In the genomic region with DNA sequence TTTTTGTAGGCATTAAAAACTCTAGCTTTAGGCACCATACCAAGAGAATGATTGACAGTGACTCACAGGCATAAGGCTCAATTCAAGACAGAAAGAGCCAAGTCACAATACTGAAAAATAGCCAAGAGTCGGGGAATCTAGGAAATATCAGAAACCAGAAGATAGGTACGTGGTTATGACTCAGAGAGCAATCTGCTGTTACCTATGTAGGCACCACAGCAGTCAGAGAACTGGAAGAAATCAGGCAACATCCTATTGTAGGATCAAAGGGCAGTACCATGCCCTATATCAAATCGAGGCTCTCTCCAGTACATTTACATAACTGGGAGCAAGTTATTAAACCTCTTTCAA, we compare ENCODE assay signal across 21 cellular contexts. TPM values are rescaled to one million over a fixed set of nuclear protein-coding genes. Genes with fewer than 3 reads are reported as not detected.
A peak's percentile ranks its signal among the peaks of the same experiment; 100 is the strongest.
DNase-seq lines count a peak whose midpoint lies in the region; ATAC-seq and TF ChIP-seq lines count a peak whose summit lies in the region.
"Had no signal": no experiment of that assay in that cellular context is flagged by ENCODE, and none has a peak within 500 bp of the region (broad histone marks: within the 10 kb centered on the region; RNA-seq: fewer than 3 reads in every experiment).

No MANE protein-coding gene starts in this region.

- WGBS in right lobe of liver (ENCODE audit: insufficient coverage, low coverage, low lambda C conversion rate, missing lambda C conversion rate): 63% methylated on average over 3 of the region's 3 CpGs

- TF ChIP-seq POLR2A in right lobe of liver (IDR thresholded peaks at IDR 0.05): no peak

- H3K9me3 ChIP-seq in right lobe of liver: no peaks in the 10 kb centered on the region
- H3K9me3 ChIP-seq: body of pancreas, left lung, thyroid gland had no signal

- H3K27ac Mint-ChIP-seq in activated CD4-positive, alpha-beta T cell treated with anti-CD3 and anti-CD28 coated beads, Interleukin-2, amount 10 ng/mL, durations not matched to agents 24 days and 14 days: no peak overlapping the region
- H3K27ac Mint-ChIP-seq in activated CD4-positive, alpha-beta T cell treated with anti-CD3 and anti-CD28 coated beads, Interleukin-2, amount 10 ng/mL, durations not matched to agents 7 days and 5 days: no peak overlapping the region
- no peak overlapping the region for H3K27ac Mint-ChIP-seq in stimulated activated naive CD8-positive, alpha-beta T cell treated with anti-CD3 and anti-CD28 coated beads, Interleukin-15, amount 100 ng/mL, for 72 hours

- H3K27me3 ChIP-seq in right lobe of liver: no peaks in the 10 kb centered on the region
- H3K27me3 ChIP-seq: body of pancreas, dorsolateral prefrontal cortex, left lung, thyroid gland had no signal

- intact Hi-C loops in activated CD4-positive, alpha-beta T cell treated with anti-CD3 and anti-CD28 coated beads, Interleukin-2, amount 10 ng/mL, durations not matched to agents 24 days and 14 days (cut with micrococcal nuclease): no loop called here
- intact Hi-C loops in right lobe of liver (cut with DNase I): no loop called here

- no peaks in the 10 kb centered on the region for H3K36me3 Mint-ChIP-seq in activated CD4-positive, alpha-beta T cell treated with anti-CD3 and anti-CD28 coated beads, Interleukin-2, amount 10 ng/mL, durations not matched to agents 24 days and 14 days (ENCODE audit: low read depth)
- H3K36me3 Mint-ChIP-seq in activated CD4-positive, alpha-beta T cell treated with anti-CD3 and anti-CD28 coated beads, Interleukin-2, amount 10 ng/mL, durations not matched to agents 7 days and 5 days (ENCODE audit: low read depth): no peaks in the 10 kb centered on the region
- H3K36me3 Mint-ChIP-seq: CD4-positive, alpha-beta memory T cell had no signal

- no peak overlapping the region for H3K4me3 ChIP-seq in epithelial cell of esophagus (ENCODE audit: low read length)
- H3K4me3 ChIP-seq in right lobe of liver: no peak overlapping the region
- H3K4me3 ChIP-seq: body of pancreas, dorsolateral prefrontal cortex, left lung, thyroid gland had no signal

- H3K36me3 ChIP-seq in right lobe of liver: no peaks in the 10 kb centered on the region
- H3K36me3 ChIP-seq: left lung, thyroid gland had no signal

- H3K27ac ChIP-seq in right lobe of liver: no peak overlapping the region
- H3K27ac ChIP-seq: body of pancreas, dorsolateral prefrontal cortex, left lung, thyroid gland, VCaP had no signal

- TF ChIP-seq CTCF in epithelial cell of esophagus (IDR thresholded peaks at IDR 0.05; ENCODE audit: insufficient read depth, low read depth, low read length, missing control alignments) (no peak), right lobe of liver (IDR thresholded peaks at IDR 0.05) (no peak)

- no peaks in the 10 kb centered on the region for H3K4me1 ChIP-seq in right lobe of liver
- H3K4me1 ChIP-seq: body of pancreas, thyroid gland had no signal

- H3K27me3 Mint-ChIP-seq in activated CD4-positive, alpha-beta T cell treated with anti-CD3 and anti-CD28 coated beads, Interleukin-2, amount 10 ng/mL, durations not matched to agents 24 days and 14 days: no peaks in the 10 kb centered on the region
- no peaks in the 10 kb centered on the region for H3K27me3 Mint-ChIP-seq in activated CD4-positive, alpha-beta T cell treated with anti-CD3 and anti-CD28 coated beads, Interleukin-2, amount 10 ng/mL, durations not matched to agents 7 days and 5 days
- H3K27me3 Mint-ChIP-seq in stimulated activated naive CD8-positive, alpha-beta T cell treated with anti-CD3 and anti-CD28 coated beads, Interleukin-15, amount 100 ng/mL, for 72 hours: peaks cover 7% of the 10 kb centered on the region
- H3K27me3 Mint-ChIP-seq: CD4-positive, alpha-beta memory T cell had no signal

- peaks cover 17% of the 10 kb centered on the region for H3K4me1 Mint-ChIP-seq in activated CD4-positive, alpha-beta T cell treated with anti-CD3 and anti-CD28 coated beads, Interleukin-2, amount 10 ng/mL, durations not matched to agents 24 days and 14 days
- peaks cover 29% of the 10 kb centered on the region for H3K4me1 Mint-ChIP-seq in activated CD4-positive, alpha-beta T cell treated with anti-CD3 and anti-CD28 coated beads, Interleukin-2, amount 10 ng/mL, durations not matched to agents 7 days and 5 days
- peaks cover 20% of the 10 kb centered on the region for H3K4me1 Mint-ChIP-seq in stimulated activated naive CD8-positive, alpha-beta T cell treated with anti-CD3 and anti-CD28 coated beads, Interleukin-15, amount 100 ng/mL, for 72 hours

- no peak overlapping the region for H3K4me3 Mint-ChIP-seq in activated CD4-positive, alpha-beta T cell treated with anti-CD3 and anti-CD28 coated beads, Interleukin-2, amount 10 ng/mL, durations not matched to agents 24 days and 14 days
- H3K4me3 Mint-ChIP-seq in activated CD4-positive, alpha-beta T cell treated with anti-CD3 and anti-CD28 coated beads, Interleukin-2, amount 10 ng/mL, durations not matched to agents 7 days and 5 days: no peak overlapping the region
- H3K4me3 Mint-ChIP-seq in stimulated activated naive CD8-positive, alpha-beta T cell treated with anti-CD3 and anti-CD28 coated beads, Interleukin-15, amount 100 ng/mL, for 72 hours: no peak overlapping the region

- peak; percentile 76 for ATAC-seq in stimulated activated naive CD8-positive, alpha-beta T cell treated with anti-CD3 and anti-CD28 coated beads, Interleukin-15, amount 100 ng/mL, for 72 hours
- ATAC-seq in GM19455 (IDR thresholded peaks at IDR 0.05; ENCODE audit: unreplicated experiment) (no peak), right lobe of liver (no peak)
- ATAC-seq: body of pancreas, left lung had no signal

- POLR2A ChIA-PET in activated CD4-positive, alpha-beta T cell treated with anti-CD3 and anti-CD28 coated beads, Interleukin-2, amount 10 ng/mL, durations not matched to agents 7 days and 5 days (lab: Charles Lee): no interaction called here

- peak; percentile 50 for DNase-seq in activated CD4-positive, alpha-beta T cell treated with anti-CD3 and anti-CD28 coated beads, Interleukin-2, amount 10 ng/mL, durations not matched to agents 24 days and 14 days
- DNase-seq in activated CD4-positive, alpha-beta T cell treated with anti-CD3 and anti-CD28 coated beads, Interleukin-2, amount 10 ng/mL, durations not matched to agents 7 days and 5 days: no peak
- DNase-seq in RPMI7951 (ENCODE audit: low read depth) (peak; percentile 62), epithelial cell of esophagus (ENCODE audit: low read depth) (peak; percentile 84), DMS53 treated with DMSO at 0.1 percent for 48 hours (lab: John Stamatoyannopoulos, UW; ENCODE audit: unreplicated experiment) (no peak), right lobe of liver (no peak)
- no peak for DNase-seq in stimulated activated naive CD8-positive, alpha-beta T cell treated with anti-CD3 and anti-CD28 coated beads, Interleukin-15, amount 100 ng/mL, for 72 hours
- DNase-seq: ACHN; body of pancreas; CD4-positive, alpha-beta memory T cell; dorsolateral prefrontal cortex; hypothalamus; KBM-7; left lung; NCI-H1417 treated with DMSO at 0.1 percent for 48 hours; NCI-H345; occipital lobe; stimulated activated CD4-positive, alpha-beta T cell treated with anti-CD3 and anti-CD28 coated beads, Interleukin-4, amount 100 ng/mL, for 24 hours; thyroid gland had no signal

- no peaks in the 10 kb centered on the region for H3K9me3 Mint-ChIP-seq in activated CD4-positive, alpha-beta T cell treated with anti-CD3 and anti-CD28 coated beads, Interleukin-2, amount 10 ng/mL, durations not matched to agents 24 days and 14 days
- no peaks in the 10 kb centered on the region for H3K9me3 Mint-ChIP-seq in activated CD4-positive, alpha-beta T cell treated with anti-CD3 and anti-CD28 coated beads, Interleukin-2, amount 10 ng/mL, durations not matched to agents 7 days and 5 days
- peaks cover 0 to 7% of the 10 kb centered on the region in 2 donors for H3K9me3 Mint-ChIP-seq in stimulated activated naive CD8-positive, alpha-beta T cell treated with anti-CD3 and anti-CD28 coated beads, Interleukin-15, amount 100 ng/mL, for 72 hours

- CTCF ChIA-PET in activated CD4-positive, alpha-beta T cell treated with anti-CD3 and anti-CD28 coated beads, Interleukin-2, amount 10 ng/mL, durations not matched to agents 7 days and 5 days (lab: Charles Lee): no interaction called here

RNA-seq across cellular contexts. Expression of a gene that starts 23.2 kb away (rescaled TPM):
- not detected in 2 replicates for total RNA-seq in activated CD4-positive, alpha-beta T cell treated with anti-CD3 and anti-CD28 coated beads, Interleukin-2, amount 10 ng/mL, durations not matched to agents 24 days and 14 days
- total RNA-seq in activated CD4-positive, alpha-beta T cell treated with anti-CD3 and anti-CD28 coated beads, Interleukin-2, amount 10 ng/mL, durations not matched to agents 7 days and 5 days: not detected
- total RNA-seq in RPMI7951 (2014; rRNA removed; shearing (Covaris generic)): 0.12 TPM in 1 of 2 replicates, not detected in the other
- total RNA-seq in right lobe of liver: 1 to 10 TPM; 1.7 to 3.2 (median 2.4) TPM

Comparison
In these comparisons a context has a peak if more than half of its experiments do, and no peak if none do; other contexts are left out.
1. DNase-seq: peak in activated CD4-positive, alpha-beta T cell treated with anti-CD3 and anti-CD28 coated beads, Interleukin-2, amount 10 ng/mL, durations not matched to agents 24 days and 14 days (single experiment), RPMI7951 (single experiment) and epithelial cell of esophagus (single experiment); none in activated CD4-positive, alpha-beta T cell treated with anti-CD3 and anti-CD28 coated beads, Interleukin-2, amount 10 ng/mL, durations not matched to agents 7 days and 5 days (single experiment), stimulated activated naive CD8-positive, alpha-beta T cell treated with anti-CD3 and anti-CD28 coated beads, Interleukin-15, amount 100 ng/mL, for 72 hours (0 of 2), DMS53 treated with DMSO at 0.1 percent for 48 hours (single experiment) and right lobe of liver (0 of 3).